2 cellular contexts compared by ENCODE assay signal in genomic region chr7:55573526-55573925, GRCh38.
TF ChIP-seq lines count a peak whose summit lies in the region.

No MANE protein-coding gene starts in this region.

TF ChIP-seq in SK-N-SH, 30 proteins besides CTCF, POLR2A, EP300 and RAD21 (continued from another document):
- TF ChIP-seq USF1 (IDR thresholded peaks at IDR 0.05; ENCODE audit: borderline replicate concordance, low read depth) (no peak), MEF2A (IDR thresholded peaks at IDR 0.05; ENCODE audit: borderline replicate concordance, low read depth) (no peak), YY1 (IDR thresholded peaks at IDR 0.05; ENCODE audit: low read depth) (no peak), JUND (IDR thresholded peaks at IDR 0.05) (peak; percentile 30; the same call in 1 of the 2 replicates), NFIC (IDR thresholded peaks at IDR 0.05; ENCODE audit: borderline replicate concordance) (no peak), FOSL2 (IDR thresholded peaks at IDR 0.05; ENCODE audit: borderline replicate concordance, low read depth) (no peak), TEAD4 (IDR thresholded peaks at IDR 0.05; ENCODE audit: borderline replicate concordance, insufficient read depth) (no peak)
- TF ChIP-seq, protein P1, sequence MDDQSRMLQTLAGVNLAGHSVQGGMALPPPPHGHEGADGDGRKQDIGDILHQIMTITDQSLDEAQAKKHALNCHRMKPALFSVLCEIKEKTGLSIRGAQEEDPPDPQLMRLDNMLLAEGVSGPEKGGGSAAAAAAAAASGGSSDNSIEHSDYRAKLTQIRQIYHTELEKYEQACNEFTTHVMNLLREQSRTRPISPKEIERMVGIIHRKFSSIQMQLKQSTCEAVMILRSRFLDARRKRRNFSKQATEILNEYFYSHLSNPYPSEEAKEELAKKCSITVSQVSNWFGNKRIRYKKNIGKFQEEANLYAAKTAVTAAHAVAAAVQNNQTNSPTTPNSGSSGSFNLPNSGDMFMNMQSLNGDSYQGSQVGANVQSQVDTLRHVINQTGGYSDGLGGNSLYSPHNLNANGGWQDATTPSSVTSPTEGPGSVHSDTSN (IDR thresholded peaks at IDR 0.05): peak; percentile 47; the same call in 1 of the 2 replicates

TF ChIP-seq in SK-N-SH treated with all-trans-retinoic acid at 6 μM for 48 hours, 23 proteins besides CTCF, POLR2A, EP300 and RAD21 (continued from another document):
- TF ChIP-seq, protein P2, sequence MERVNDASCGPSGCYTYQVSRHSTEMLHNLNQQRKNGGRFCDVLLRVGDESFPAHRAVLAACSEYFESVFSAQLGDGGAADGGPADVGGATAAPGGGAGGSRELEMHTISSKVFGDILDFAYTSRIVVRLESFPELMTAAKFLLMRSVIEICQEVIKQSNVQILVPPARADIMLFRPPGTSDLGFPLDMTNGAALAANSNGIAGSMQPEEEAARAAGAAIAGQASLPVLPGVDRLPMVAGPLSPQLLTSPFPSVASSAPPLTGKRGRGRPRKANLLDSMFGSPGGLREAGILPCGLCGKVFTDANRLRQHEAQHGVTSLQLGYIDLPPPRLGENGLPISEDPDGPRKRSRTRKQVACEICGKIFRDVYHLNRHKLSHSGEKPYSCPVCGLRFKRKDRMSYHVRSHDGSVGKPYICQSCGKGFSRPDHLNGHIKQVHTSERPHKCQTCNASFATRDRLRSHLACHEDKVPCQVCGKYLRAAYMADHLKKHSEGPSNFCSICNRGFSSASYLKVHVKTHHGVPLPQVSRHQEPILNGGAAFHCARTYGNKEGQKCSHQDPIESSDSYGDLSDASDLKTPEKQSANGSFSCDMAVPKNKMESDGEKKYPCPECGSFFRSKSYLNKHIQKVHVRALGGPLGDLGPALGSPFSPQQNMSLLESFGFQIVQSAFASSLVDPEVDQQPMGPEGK (CRISPR knock-in tag; IDR thresholded peaks at IDR 0.05; ENCODE audit: borderline replicate concordance): no peak
